ENCODE assay signal across 1 cellular context in genomic region chr15:101501703-101502373, GRCh38.
TF ChIP-seq lines count a peak whose summit lies in the region.

No MANE protein-coding gene starts in this region.

TF ChIP-seq in HepG2, 621 proteins besides CTCF, POLR2A, EP300 and RAD21 (continued from another document and continues in another):
- TF ChIP-seq, protein P1, sequence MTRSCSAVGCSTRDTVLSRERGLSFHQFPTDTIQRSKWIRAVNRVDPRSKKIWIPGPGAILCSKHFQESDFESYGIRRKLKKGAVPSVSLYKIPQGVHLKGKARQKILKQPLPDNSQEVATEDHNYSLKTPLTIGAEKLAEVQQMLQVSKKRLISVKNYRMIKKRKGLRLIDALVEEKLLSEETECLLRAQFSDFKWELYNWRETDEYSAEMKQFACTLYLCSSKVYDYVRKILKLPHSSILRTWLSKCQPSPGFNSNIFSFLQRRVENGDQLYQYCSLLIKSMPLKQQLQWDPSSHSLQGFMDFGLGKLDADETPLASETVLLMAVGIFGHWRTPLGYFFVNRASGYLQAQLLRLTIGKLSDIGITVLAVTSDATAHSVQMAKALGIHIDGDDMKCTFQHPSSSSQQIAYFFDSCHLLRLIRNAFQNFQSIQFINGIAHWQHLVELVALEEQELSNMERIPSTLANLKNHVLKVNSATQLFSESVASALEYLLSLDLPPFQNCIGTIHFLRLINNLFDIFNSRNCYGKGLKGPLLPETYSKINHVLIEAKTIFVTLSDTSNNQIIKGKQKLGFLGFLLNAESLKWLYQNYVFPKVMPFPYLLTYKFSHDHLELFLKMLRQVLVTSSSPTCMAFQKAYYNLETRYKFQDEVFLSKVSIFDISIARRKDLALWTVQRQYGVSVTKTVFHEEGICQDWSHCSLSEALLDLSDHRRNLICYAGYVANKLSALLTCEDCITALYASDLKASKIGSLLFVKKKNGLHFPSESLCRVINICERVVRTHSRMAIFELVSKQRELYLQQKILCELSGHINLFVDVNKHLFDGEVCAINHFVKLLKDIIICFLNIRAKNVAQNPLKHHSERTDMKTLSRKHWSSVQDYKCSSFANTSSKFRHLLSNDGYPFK (CRISPR knock-in tag; IDR thresholded peaks at IDR 0.05; ENCODE audit: borderline replicate concordance) = 0 out of 2 replicates have a peak, but pooled peaks have one; percentile 25
- TF ChIP-seq ZNF564 (CRISPR knock-in tag; IDR thresholded peaks at IDR 0.05) (no peak), ZNF333 (CRISPR knock-in tag; IDR thresholded peaks at IDR 0.05; ENCODE audit: borderline replicate concordance) (no peak), EED (CRISPR knock-in tag; IDR thresholded peaks at IDR 0.05) (peak; percentile 68; the same call in 1 of the 2 replicates), ZFX (CRISPR knock-in tag; IDR thresholded peaks at IDR 0.05; ENCODE audit: low read depth) (peak; percentile 24; the same call in 1 of the 2 replicates), ZNF292 (CRISPR knock-in tag; IDR thresholded peaks at IDR 0.05; ENCODE audit: borderline replicate concordance, low read depth) (0 out of 2 replicates have a peak, but pooled peaks have one; percentile 41), ZNF512 (CRISPR knock-in tag; IDR thresholded peaks at IDR 0.05) (no peak), ZNF180 (CRISPR knock-in tag; IDR thresholded peaks at IDR 0.05; ENCODE audit: borderline replicate concordance, low read depth) (no peak), ZMAT3 (CRISPR knock-in tag; conservative IDR thresholded peaks at IDR 0.05) (peak; percentile 14; the same call in 1 of the 2 replicates), BHLHE40 (IDR thresholded peaks at IDR 0.05; ENCODE audit: low read length) (no peak), SOX5 (CRISPR knock-in tag; IDR thresholded peaks at IDR 0.05; ENCODE audit: borderline replicate concordance) (no peak), ZNF841 (CRISPR knock-in tag; IDR thresholded peaks at IDR 0.05; ENCODE audit: borderline replicate concordance) (no peak), REL (CRISPR knock-in tag; conservative IDR thresholded peaks at IDR 0.05) (no peak), ZNF768 (CRISPR knock-in tag; IDR thresholded peaks at IDR 0.05) (peak; percentile 61; the same call in 1 of the 2 replicates), RFX1 (IDR thresholded peaks at IDR 0.05) (no peak), NR3C1 (CRISPR knock-in tag; IDR thresholded peaks at IDR 0.05) (no peak), ZFP36L1 (CRISPR knock-in tag; IDR thresholded peaks at IDR 0.05) (no peak; the same call in 1 of the 2 replicates), ZNF326 (CRISPR knock-in tag; IDR thresholded peaks at IDR 0.05; ENCODE audit: borderline replicate concordance) (no peak), ZBTB7B (CRISPR knock-in tag; IDR thresholded peaks at IDR 0.05) (peak; percentile 59; the same call in 1 of the 2 replicates), ZMYM3 (CRISPR knock-in tag; IDR thresholded peaks at IDR 0.05) (no peak), MLX (CRISPR knock-in tag; IDR thresholded peaks at IDR 0.05) (no peak), ZNF570 (CRISPR knock-in tag; IDR thresholded peaks at IDR 0.05; ENCODE audit: borderline replicate concordance) (no peak), ZNF33B (CRISPR knock-in tag; IDR thresholded peaks at IDR 0.05) (0 out of 2 replicates have a peak, but pooled peaks have one; percentile 32), KLF6 (CRISPR knock-in tag; IDR thresholded peaks at IDR 0.05) (no peak), ZMYM2 (CRISPR knock-in tag; IDR thresholded peaks at IDR 0.05) (no peak), PHF8 (CRISPR knock-in tag; IDR thresholded peaks at IDR 0.05) (no peak; the same call in 1 of the 2 replicates), SRSF9 (IDR thresholded peaks at IDR 0.05; ENCODE audit: borderline replicate concordance, insufficient read depth, low read depth, low read length, poor library complexity, severe bottlenecking) (no peak), TCF12 (IDR thresholded peaks at IDR 0.05) (no peak), TCF12 (CRISPR knock-in tag; IDR thresholded peaks at IDR 0.05) (no peak), GTF2F1 (IDR thresholded peaks at IDR 0.05; ENCODE audit: low read length) (no peak), RAD51 (IDR thresholded peaks at IDR 0.05; ENCODE audit: borderline replicate concordance) (no peak), ZBTB7A (CRISPR knock-in tag; IDR thresholded peaks at IDR 0.05) (no peak), PRPF4 (IDR thresholded peaks at IDR 0.05; ENCODE audit: low read depth, low read length, poor library complexity, severe bottlenecking) (no peak), SAP130 (CRISPR knock-in tag; IDR thresholded peaks at IDR 0.05; ENCODE audit: low read depth) (peak; percentile 57), ZNF644 (CRISPR knock-in tag; IDR thresholded peaks at IDR 0.05; ENCODE audit: low read depth) (peak; percentile 50; the same call in 1 of the 2 replicates), ZNF337 (CRISPR knock-in tag; IDR thresholded peaks at IDR 0.05; ENCODE audit: borderline replicate concordance, low read depth) (0 out of 2 replicates have a peak, but pooled peaks have one; percentile 58), TAF15 (IDR thresholded peaks at IDR 0.05; ENCODE audit: low read depth, low read length, poor library complexity, severe bottlenecking) (no peak), CREM (IDR thresholded peaks at IDR 0.05) (no peak), CREM (CRISPR knock-in tag; IDR thresholded peaks at IDR 0.05) (no peak), ZNF569 (CRISPR knock-in tag; IDR thresholded peaks at IDR 0.05; ENCODE audit: borderline replicate concordance) (no peak), ZNF383 (CRISPR knock-in tag; IDR thresholded peaks at IDR 0.05; ENCODE audit: borderline replicate concordance) (no peak), SP4 (CRISPR knock-in tag; IDR thresholded peaks at IDR 0.05) (no peak)
- TF ChIP-seq, protein P2, sequence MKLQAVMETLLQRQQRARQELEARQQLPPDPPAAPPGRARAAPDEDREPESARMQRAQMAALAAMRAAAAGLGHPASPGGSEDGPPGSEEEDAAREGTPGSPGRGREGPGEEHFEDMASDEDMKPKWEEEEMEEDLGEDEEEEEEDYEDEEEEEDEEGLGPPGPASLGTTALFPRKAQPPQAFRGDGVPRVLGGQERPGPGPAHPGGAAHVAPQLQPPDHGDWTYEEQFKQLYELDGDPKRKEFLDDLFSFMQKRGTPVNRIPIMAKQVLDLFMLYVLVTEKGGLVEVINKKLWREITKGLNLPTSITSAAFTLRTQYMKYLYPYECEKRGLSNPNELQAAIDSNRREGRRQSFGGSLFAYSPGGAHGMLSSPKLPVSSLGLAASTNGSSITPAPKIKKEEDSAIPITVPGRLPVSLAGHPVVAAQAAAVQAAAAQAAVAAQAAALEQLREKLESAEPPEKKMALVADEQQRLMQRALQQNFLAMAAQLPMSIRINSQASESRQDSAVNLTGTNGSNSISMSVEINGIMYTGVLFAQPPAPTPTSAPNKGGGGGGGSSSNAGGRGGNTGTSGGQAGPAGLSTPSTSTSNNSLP (IDR thresholded peaks at IDR 0.05; ENCODE audit: low read depth, low read length) = no peak
- TF ChIP-seq, protein P3, sequence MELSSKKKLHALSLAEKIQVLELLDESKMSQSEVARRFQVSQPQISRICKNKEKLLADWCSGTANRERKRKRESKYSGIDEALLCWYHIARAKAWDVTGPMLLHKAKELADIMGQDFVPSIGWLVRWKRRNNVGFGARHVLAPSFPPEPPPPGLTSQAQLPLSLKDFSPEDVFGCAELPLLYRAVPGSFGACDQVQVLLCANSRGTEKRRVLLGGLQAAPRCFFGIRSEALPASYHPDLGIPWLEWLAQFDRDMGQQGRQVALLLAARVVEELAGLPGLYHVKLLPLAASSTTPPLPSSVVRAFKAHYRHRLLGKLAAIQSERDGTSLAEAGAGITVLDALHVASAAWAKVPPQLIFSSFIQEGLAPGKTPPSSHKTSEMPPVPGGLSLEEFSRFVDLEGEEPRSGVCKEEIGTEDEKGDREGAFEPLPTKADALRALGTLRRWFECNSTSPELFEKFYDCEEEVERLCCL (CRISPR knock-in tag; IDR thresholded peaks at IDR 0.05; ENCODE audit: borderline replicate concordance) = no peak
- TF ChIP-seq, protein P4, sequence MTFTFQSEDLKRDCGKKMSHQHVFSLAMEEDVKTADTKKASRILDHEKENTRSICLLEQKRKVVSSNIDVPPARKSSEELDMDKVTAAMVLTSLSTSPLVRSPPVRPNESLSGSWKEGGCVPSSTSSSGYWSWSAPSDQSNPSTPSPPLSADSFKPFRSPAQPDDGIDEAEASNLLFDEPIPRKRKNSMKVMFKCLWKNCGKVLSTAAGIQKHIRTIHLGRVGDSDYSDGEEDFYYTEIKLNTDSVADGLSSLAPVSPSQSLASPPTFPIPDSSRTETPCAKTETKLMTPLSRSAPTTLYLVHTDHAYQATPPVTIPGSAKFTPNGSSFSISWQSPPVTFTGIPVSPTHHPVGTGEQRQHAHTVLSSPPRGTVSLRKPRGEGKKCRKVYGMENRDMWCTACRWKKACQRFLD (CRISPR knock-in tag; IDR thresholded peaks at IDR 0.05; ENCODE audit: borderline replicate concordance) = no peak
- TF ChIP-seq, protein P5, sequence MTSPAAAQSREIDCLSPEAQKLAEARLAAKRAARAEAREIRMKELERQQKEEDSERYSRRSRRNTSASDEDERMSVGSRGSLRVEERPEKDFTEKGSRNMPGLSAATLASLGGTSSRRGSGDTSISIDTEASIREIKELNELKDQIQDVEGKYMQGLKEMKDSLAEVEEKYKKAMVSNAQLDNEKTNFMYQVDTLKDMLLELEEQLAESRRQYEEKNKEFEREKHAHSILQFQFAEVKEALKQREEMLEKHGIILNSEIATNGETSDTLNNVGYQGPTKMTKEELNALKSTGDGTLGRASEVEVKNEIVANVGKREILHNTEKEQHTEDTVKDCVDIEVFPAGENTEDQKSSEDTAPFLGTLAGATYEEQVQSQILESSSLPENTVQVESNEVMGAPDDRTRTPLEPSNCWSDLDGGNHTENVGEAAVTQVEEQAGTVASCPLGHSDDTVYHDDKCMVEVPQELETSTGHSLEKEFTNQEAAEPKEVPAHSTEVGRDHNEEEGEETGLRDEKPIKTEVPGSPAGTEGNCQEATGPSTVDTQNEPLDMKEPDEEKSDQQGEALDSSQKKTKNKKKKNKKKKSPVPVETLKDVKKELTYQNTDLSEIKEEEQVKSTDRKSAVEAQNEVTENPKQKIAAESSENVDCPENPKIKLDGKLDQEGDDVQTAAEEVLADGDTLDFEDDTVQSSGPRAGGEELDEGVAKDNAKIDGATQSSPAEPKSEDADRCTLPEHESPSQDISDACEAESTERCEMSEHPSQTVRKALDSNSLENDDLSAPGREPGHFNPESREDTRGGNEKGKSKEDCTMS (CRISPR knock-in tag; conservative IDR thresholded peaks at IDR 0.05) = no peak
- TF ChIP-seq, protein P6, sequence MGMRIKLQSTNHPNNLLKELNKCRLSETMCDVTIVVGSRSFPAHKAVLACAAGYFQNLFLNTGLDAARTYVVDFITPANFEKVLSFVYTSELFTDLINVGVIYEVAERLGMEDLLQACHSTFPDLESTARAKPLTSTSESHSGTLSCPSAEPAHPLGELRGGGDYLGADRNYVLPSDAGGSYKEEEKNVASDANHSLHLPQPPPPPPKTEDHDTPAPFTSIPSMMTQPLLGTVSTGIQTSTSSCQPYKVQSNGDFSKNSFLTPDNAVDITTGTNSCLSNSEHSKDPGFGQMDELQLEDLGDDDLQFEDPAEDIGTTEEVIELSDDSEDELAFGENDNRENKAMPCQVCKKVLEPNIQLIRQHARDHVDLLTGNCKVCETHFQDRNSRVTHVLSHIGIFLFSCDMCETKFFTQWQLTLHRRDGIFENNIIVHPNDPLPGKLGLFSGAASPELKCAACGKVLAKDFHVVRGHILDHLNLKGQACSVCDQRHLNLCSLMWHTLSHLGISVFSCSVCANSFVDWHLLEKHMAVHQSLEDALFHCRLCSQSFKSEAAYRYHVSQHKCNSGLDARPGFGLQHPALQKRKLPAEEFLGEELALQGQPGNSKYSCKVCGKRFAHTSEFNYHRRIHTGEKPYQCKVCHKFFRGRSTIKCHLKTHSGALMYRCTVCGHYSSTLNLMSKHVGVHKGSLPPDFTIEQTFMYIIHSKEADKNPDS (CRISPR knock-in tag; IDR thresholded peaks at IDR 0.05) = no peak
- TF ChIP-seq, protein P7, sequence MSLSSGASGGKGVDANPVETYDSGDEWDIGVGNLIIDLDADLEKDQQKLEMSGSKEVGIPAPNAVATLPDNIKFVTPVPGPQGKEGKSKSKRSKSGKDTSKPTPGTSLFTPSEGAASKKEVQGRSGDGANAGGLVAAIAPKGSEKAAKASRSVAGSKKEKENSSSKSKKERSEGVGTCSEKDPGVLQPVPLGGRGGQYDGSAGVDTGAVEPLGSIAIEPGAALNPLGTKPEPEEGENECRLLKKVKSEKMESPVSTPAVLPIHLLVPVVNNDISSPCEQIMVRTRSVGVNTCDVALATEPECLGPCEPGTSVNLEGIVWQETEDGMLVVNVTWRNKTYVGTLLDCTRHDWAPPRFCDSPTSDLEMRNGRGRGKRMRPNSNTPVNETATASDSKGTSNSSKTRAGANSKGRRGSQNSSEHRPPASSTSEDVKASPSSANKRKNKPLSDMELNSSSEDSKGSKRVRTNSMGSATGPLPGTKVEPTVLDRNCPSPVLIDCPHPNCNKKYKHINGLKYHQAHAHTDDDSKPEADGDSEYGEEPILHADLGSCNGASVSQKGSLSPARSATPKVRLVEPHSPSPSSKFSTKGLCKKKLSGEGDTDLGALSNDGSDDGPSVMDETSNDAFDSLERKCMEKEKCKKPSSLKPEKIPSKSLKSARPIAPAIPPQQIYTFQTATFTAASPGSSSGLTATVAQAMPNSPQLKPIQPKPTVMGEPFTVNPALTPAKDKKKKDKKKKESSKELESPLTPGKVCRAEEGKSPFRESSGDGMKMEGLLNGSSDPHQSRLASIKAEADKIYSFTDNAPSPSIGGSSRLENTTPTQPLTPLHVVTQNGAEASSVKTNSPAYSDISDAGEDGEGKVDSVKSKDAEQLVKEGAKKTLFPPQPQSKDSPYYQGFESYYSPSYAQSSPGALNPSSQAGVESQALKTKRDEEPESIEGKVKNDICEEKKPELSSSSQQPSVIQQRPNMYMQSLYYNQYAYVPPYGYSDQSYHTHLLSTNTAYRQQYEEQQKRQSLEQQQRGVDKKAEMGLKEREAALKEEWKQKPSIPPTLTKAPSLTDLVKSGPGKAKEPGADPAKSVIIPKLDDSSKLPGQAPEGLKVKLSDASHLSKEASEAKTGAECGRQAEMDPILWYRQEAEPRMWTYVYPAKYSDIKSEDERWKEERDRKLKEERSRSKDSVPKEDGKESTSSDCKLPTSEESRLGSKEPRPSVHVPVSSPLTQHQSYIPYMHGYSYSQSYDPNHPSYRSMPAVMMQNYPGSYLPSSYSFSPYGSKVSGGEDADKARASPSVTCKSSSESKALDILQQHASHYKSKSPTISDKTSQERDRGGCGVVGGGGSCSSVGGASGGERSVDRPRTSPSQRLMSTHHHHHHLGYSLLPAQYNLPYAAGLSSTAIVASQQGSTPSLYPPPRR (CRISPR knock-in tag; IDR thresholded peaks at IDR 0.05; ENCODE audit: borderline replicate concordance) = peak; percentile 24; the same call in 1 of the 2 replicates
